9 cellular contexts compared by ENCODE assay signal in the genomic region with DNA sequence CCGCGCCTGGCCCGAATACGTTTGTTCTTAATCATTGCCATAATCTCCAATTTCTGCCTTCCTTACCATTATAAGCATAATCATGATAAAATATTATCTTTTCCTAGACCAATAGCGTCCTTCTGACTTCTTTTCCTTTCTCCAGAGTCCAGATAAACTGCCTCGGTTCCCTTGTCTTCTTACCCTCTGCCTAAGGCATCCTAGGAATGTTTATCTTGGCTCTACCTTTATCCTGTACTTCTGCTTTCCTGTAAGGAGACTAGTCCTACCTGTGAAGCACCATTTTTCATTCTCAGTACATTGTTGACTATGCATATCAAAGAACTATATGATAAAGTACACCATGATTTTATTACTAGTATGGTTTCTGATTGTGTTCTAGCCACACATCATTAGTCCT. TPM values are rescaled to one million over a fixed set of nuclear protein-coding genes. Genes with fewer than 3 reads are reported as not detected.
"Had no signal": no experiment of that assay in that cellular context is flagged by ENCODE, and none has a peak within 500 bp of the region (broad histone marks: within the 10 kb centered on the region; RNA-seq: fewer than 3 reads in every experiment).

No MANE protein-coding gene starts in this region.

RNA-seq across cellular contexts. Expression of gene CDC14C, which starts 18.7 kb away (rescaled TPM):
- total RNA-seq: HT1080, NCI-H460, PC-9, Peyer's patch, Right ventricle myocardium superior, RPMI7951, SJSA1 had no signal
- polyA plus RNA-seq: HepG2, IMR-90 had no signal
